8 cellular contexts compared by ENCODE assay signal in the genomic region with DNA sequence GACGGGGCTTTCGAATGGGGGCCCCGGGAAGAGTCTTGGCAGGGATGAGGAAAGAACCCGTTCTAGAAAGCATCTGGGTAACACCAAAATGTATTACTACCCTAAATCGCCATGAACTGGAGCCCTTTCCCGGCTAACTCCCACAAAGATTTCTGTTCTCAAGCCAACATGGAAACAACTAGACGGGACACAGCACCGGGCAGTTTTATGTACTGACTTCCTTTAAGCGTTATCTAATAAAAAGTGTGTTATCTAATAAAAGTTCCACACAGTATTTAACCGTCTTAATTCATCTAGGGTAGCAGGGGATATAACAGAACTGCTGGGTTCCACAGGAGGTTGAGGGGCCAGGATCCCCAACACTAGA. TPM values are rescaled to one million over a fixed set of nuclear protein-coding genes. Genes with fewer than 3 reads are reported as not detected.
DNase-seq lines count a peak whose midpoint lies in the region; ATAC-seq and TF ChIP-seq lines count a peak whose summit lies in the region.

No MANE protein-coding gene starts in this region.

- in situ Hi-C loops in GM23248 (cut with MboI): no loop called here

- peak overlapping the region; percentile 80 for H3K4me3 Mint-ChIP-seq in activated naive CD8-positive, alpha-beta T cell

- peaks cover 6% of the 10 kb centered on the region for H3K36me3 ChIP-seq in GM23248 (ENCODE audit: low read depth)
- H3K36me3 ChIP-seq in hepatocyte (replicated peaks; ENCODE audit: insufficient read depth, low read depth): no peaks in the 10 kb centered on the region
- H3K36me3 ChIP-seq in smooth muscle cell (ENCODE audit: low read depth): no peaks in the 10 kb centered on the region

- H3K4me3 ChIP-seq in GM23248 (peak overlapping the region; percentile 68), hepatocyte (no peak overlapping the region), smooth muscle cell (peak overlapping the region; percentile 37)

- no peaks in the 10 kb centered on the region for H3K27me3 Mint-ChIP-seq in activated naive CD8-positive, alpha-beta T cell

- DNase-seq in GM23248 (peak; percentile 56), hepatocyte (ENCODE audit: low spot score) (no peak), smooth muscle cell (lab: John Stamatoyannopoulos, UW; ENCODE audit: unreplicated experiment) (no peak), EL (no peak), AG08395 (ENCODE audit: low spot score) (no peak), Kasumi-1 (lab: John Stamatoyannopoulos, UW) (no peak)

- peaks cover 31% of the 10 kb centered on the region for H3K4me1 Mint-ChIP-seq in activated naive CD8-positive, alpha-beta T cell (ENCODE audit: low read depth)

- TF ChIP-seq CTCF in hepatocyte (IDR thresholded peaks at IDR 0.05; ENCODE audit: poor library complexity): no peak
- TF ChIP-seq CTCF in smooth muscle cell (IDR thresholded peaks at IDR 0.05; ENCODE audit: borderline replicate concordance, insufficient read depth, poor library complexity, severe bottlenecking): no peak

- H3K27me3 ChIP-seq in GM23248 (replicated peaks; ENCODE audit: insufficient read depth) (no peaks in the 10 kb centered on the region), hepatocyte (no peaks in the 10 kb centered on the region), smooth muscle cell (ENCODE audit: low read depth) (no peaks in the 10 kb centered on the region)

- H3K27ac ChIP-seq in GM23248 (peak overlapping the region; percentile 87), hepatocyte (peak overlapping the region; percentile 81), smooth muscle cell (ENCODE audit: low read depth) (peak overlapping the region; percentile 53)

- H3F3A ChIP-seq in GM23248 (ENCODE audit: insufficient read depth) (peaks cover 37% of the 10 kb centered on the region), smooth muscle cell (ENCODE audit: low read depth) (peaks cover 22% of the 10 kb centered on the region)

- no peaks in the 10 kb centered on the region for H3K79me2 ChIP-seq in GM23248 (ENCODE audit: insufficient read depth)
- no peaks in the 10 kb centered on the region for H3K79me2 ChIP-seq in hepatocyte
- H3K79me2 ChIP-seq in smooth muscle cell (ENCODE audit: low read depth): no peaks in the 10 kb centered on the region

- H2AFZ ChIP-seq in GM23248: peak overlapping the region; percentile 85
- H2AFZ ChIP-seq in hepatocyte: peak overlapping the region; percentile 74
- H2AFZ ChIP-seq in smooth muscle cell (ENCODE audit: low read depth): peak overlapping the region; percentile 51

- H3K9me3 ChIP-seq in GM23248 (ENCODE audit: low read depth) (no peaks in the 10 kb centered on the region), hepatocyte (ENCODE audit: low read depth) (no peaks in the 10 kb centered on the region), smooth muscle cell (replicated peaks; ENCODE audit: low read depth) (no peaks in the 10 kb centered on the region)

- H3K4me1 ChIP-seq in GM23248 (ENCODE audit: insufficient read depth): peaks cover 29% of the 10 kb centered on the region
- peaks cover 10% of the 10 kb centered on the region for H3K4me1 ChIP-seq in hepatocyte (ENCODE audit: insufficient read depth)
- no peaks in the 10 kb centered on the region for H3K4me1 ChIP-seq in smooth muscle cell (ENCODE audit: low read depth)

- WGBS in GM23248 (ENCODE audit: low coverage in 1 of 2, low lambda C conversion rate in 2 of 2, missing lambda C conversion rate in 2 of 2), 2 experiments: 9 to 12% methylated on average over 10 of the region's 10 CpGs
- 74% methylated on average over 10 of the region's 10 CpGs for WGBS in hepatocyte (ENCODE audit: low lambda C conversion rate, missing lambda C conversion rate)
- 63% methylated on average over 10 of the region's 10 CpGs for WGBS in smooth muscle cell (ENCODE audit: low lambda C conversion rate)

- no peaks in the 10 kb centered on the region for H3K9me3 Mint-ChIP-seq in activated naive CD8-positive, alpha-beta T cell (ENCODE audit: low read depth)

- peak overlapping the region; percentile 86 for H3K27ac Mint-ChIP-seq in activated naive CD8-positive, alpha-beta T cell

- peak overlapping the region; percentile 85 for H3K4me2 ChIP-seq in GM23248 (ENCODE audit: unreplicated experiment)
- H3K4me2 ChIP-seq in hepatocyte: peak overlapping the region; percentile 68
- peak overlapping the region; percentile 81 for H3K4me2 ChIP-seq in smooth muscle cell

- no peak for ATAC-seq in GM21390 (IDR thresholded peaks at IDR 0.05; ENCODE audit: unreplicated experiment)

- peaks cover 3% of the 10 kb centered on the region for H3K36me3 Mint-ChIP-seq in activated naive CD8-positive, alpha-beta T cell

- H3K9ac ChIP-seq in GM23248 (peak overlapping the region; percentile 89), smooth muscle cell (ENCODE audit: low read depth) (peak overlapping the region; percentile 53)

- no peaks in the 10 kb centered on the region for H4K20me1 ChIP-seq in GM23248 (ENCODE audit: insufficient read depth)
- H4K20me1 ChIP-seq in hepatocyte (ENCODE audit: insufficient read depth, poor library complexity, severe bottlenecking): no peaks in the 10 kb centered on the region
- no peaks in the 10 kb centered on the region for H4K20me1 ChIP-seq in smooth muscle cell (ENCODE audit: low read depth)

- H3K9me2 ChIP-seq in GM23248 (ENCODE audit: insufficient read depth) (no peaks in the 10 kb centered on the region), hepatocyte (replicated peaks; ENCODE audit: insufficient read depth) (no peaks in the 10 kb centered on the region)

RNA-seq across cellular contexts. Expression of gene C3orf62, which starts 0.3 kb away (rescaled TPM):
- total RNA-seq in GM23248 (2014; rRNA removed; shearing (Covaris generic)): 0.25 and 2.9 TPM in 2 replicates
- polyA plus RNA-seq in GM23248 (2016; fragmentation: Nextera tagmentation; extraction: Ambion mirVana) (1.5 and 1.6 TPM in 2 replicates), hepatocyte (2.8 and 3.3 TPM in 2 replicates), smooth muscle cell (1.6 and 3.4 TPM in 2 replicates)
- total RNA-seq in hepatocyte (1.8 and 4.5 TPM in 2 replicates), smooth muscle cell (1.6 and 5.5 TPM in 2 replicates)
